ENCODE assay signal across 1 cellular context in genomic region chr19:48665786-48666185, GRCh38.
TF ChIP-seq lines count a peak whose summit lies in the region.

No MANE protein-coding gene starts in this region.

TF ChIP-seq in HepG2, 621 proteins besides CTCF, POLR2A, EP300 and RAD21:
- TF ChIP-seq ZNF629 (CRISPR knock-in tag; conservative IDR thresholded peaks at IDR 0.05) (peak; percentile 34; the same call in 1 of the 2 replicates), SIN3B (IDR thresholded peaks at IDR 0.05; ENCODE audit: low read length) (no peak)
